Comparison of ENCODE assay signal across 8 cellular contexts in the genomic region with DNA sequence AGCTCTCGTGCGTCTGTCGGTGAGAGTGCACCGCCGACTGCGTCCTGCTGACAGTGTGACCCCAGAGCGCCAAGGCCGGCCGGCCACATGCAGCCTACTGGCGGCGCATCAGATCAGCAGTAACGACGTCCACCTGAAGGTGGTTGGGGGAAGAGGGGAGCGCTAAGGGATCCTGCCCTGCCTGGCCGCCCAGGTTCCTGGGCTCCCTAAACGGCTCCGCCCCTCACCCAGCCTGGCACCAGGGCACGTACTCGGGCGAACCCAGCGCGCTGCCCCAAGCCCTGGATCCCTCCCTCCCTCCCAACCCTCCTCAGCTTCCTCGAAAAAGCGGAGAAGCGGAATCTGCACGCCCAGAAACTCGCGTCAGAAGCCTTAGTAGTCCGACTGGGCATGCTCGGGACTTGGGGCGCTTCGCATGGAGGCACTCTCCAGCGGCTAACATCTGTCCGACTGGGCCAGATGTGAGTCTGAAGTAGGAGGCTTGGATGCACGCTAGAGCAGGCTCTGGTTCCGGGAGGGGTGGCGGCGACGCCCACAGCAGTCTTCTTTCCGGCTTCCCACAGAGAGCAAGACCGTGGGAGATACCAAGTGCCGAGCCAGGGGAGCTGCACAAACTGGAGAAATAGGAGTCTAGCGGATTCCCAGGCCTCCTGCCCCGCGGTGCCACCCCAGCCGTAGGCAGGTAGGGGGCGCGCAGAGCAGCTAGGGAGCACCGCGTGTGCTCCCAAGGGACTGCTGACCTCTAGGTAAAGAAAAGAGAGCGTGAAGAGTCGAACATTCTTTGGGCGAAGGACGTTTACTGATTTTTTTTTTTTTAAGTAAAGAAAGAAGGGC.
DNase-seq lines count a peak whose midpoint lies in the region; ATAC-seq, FAIRE-seq and TF ChIP-seq lines count a peak whose summit lies in the region.

No MANE protein-coding gene starts in this region.

- H3K9me3 Mint-ChIP-seq in activated CD8-positive, alpha-beta T cell treated with anti-CD3 and anti-CD28 coated beads, Interleukin-2, amount 10 ng/mL, durations not matched to agents 7 days and 5 days (ENCODE audit: insufficient read depth) = no peaks in the 10 kb centered on the region

- H3K4me3 Mint-ChIP-seq in activated CD8-positive, alpha-beta T cell treated with anti-CD3 and anti-CD28 coated beads, Interleukin-2, amount 10 ng/mL, durations not matched to agents 7 days and 5 days = peak overlapping the region; percentile 76

- no peak overlapping the region for H3K27ac Mint-ChIP-seq in activated CD8-positive, alpha-beta T cell treated with anti-CD3 and anti-CD28 coated beads, Interleukin-2, amount 10 ng/mL, durations not matched to agents 7 days and 5 days

- CTCF ChIA-PET in activated CD8-positive, alpha-beta T cell treated with anti-CD3 and anti-CD28 coated beads, Interleukin-2, amount 10 ng/mL, durations not matched to agents 7 days and 5 days (lab: Charles Lee) = no interaction called here

- DNase-seq in COLO668 (lab: John Stamatoyannopoulos, UW; ENCODE audit: unreplicated experiment) (peak; percentile 88), HuH-7 (ENCODE audit: low spot score) (peak; percentile 25), germinal center (ENCODE audit: low spot score) (peak; percentile 2), SW 1271 (lab: John Stamatoyannopoulos, UW) (no peak), H54 (ENCODE audit: insufficient read length, low spot score) (no peak)
- peak; percentile 33 for DNase-seq in activated CD8-positive, alpha-beta T cell treated with anti-CD3 and anti-CD28 coated beads, Interleukin-2, amount 10 ng/mL, durations not matched to agents 7 days and 5 days

- peaks cover 2% of the 10 kb centered on the region for H3K4me1 ChIP-seq in neuron (ENCODE audit: insufficient read depth, low read length)

- no peaks in the 10 kb centered on the region for H3K36me3 ChIP-seq in neuron (ENCODE audit: insufficient read depth, low read length)

- H3K4me3 ChIP-seq in neuron (ENCODE audit: low read length) = peak overlapping the region; percentile 30

- no peak for TF ChIP-seq POLR2A in H54 (IDR thresholded peaks at IDR 0.05; ENCODE audit: low read depth, low read length)

- no peak for FAIRE-seq in H54 (lab: Jason Lieb, UNC)

- H2AFZ ChIP-seq in neuron (ENCODE audit: low read depth, low read length) = no peak overlapping the region

- H3K36me3 Mint-ChIP-seq in activated CD8-positive, alpha-beta T cell treated with anti-CD3 and anti-CD28 coated beads, Interleukin-2, amount 10 ng/mL, durations not matched to agents 7 days and 5 days (ENCODE audit: low read depth) = no peaks in the 10 kb centered on the region

- POLR2A ChIA-PET in activated CD8-positive, alpha-beta T cell treated with anti-CD3 and anti-CD28 coated beads, Interleukin-2, amount 10 ng/mL, durations not matched to agents 7 days and 5 days (lab: Charles Lee) = interaction anchor here (0.7 kb wide), 1 partner anchor 1471 kb away, joined by 7 read pairs; no protein-coding TSS in a partner anchor

- H3K27me3 ChIP-seq in neuron (ENCODE audit: insufficient read depth, low read length) = peaks cover 53% of the 10 kb centered on the region

- no peaks in the 10 kb centered on the region for H3K9me3 ChIP-seq in neuron (ENCODE audit: low read length)

- H3K4me1 Mint-ChIP-seq in activated CD8-positive, alpha-beta T cell treated with anti-CD3 and anti-CD28 coated beads, Interleukin-2, amount 10 ng/mL, durations not matched to agents 7 days and 5 days (ENCODE audit: low read depth) = peaks cover 18% of the 10 kb centered on the region

- ATAC-seq in activated CD8-positive, alpha-beta T cell treated with anti-CD3 and anti-CD28 coated beads, Interleukin-2, amount 10 ng/mL, durations not matched to agents 7 days and 5 days = peak; percentile 58
- no peak for ATAC-seq in HG02970 (IDR thresholded peaks at IDR 0.05; ENCODE audit: low FRiP score, unreplicated experiment)

- H3K27me3 Mint-ChIP-seq in activated CD8-positive, alpha-beta T cell treated with anti-CD3 and anti-CD28 coated beads, Interleukin-2, amount 10 ng/mL, durations not matched to agents 7 days and 5 days (ENCODE audit: low read depth) = peaks cover 36% of the 10 kb centered on the region

Comparison
In these comparisons a context has a peak if more than half of its experiments do, and no peak if none do; other contexts are left out.
1. DNase-seq: peak in COLO668 (single experiment), HuH-7 (single experiment), activated CD8-positive, alpha-beta T cell treated with anti-CD3 and anti-CD28 coated beads, Interleukin-2, amount 10 ng/mL, durations not matched to agents 7 days and 5 days (single experiment) and germinal center (single experiment); none in SW 1271 (0 of 2) and H54 (single experiment).